Comparison of ENCODE assay signal across 13 cellular contexts in the genomic region with DNA sequence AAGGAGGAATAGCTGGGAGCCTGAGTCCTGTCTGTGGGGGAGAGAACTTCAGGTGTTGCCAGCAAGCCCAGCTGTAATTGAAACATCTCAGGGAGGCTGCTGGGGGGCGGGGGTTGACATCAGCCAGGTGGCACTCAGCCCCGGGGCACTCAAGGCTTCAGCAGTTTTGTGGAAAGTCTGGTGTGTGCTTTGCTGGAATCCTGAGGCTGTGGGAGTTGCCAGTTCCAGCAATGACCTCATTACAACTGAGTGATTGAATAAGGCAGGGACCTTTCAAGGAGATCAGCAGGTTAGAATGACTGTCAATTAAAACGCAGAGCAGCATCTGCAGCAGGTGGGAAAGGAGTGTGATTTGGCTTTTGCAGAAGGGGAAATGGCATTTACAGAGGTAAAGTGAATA.
DNase-seq lines count a peak whose midpoint lies in the region; ATAC-seq and TF ChIP-seq lines count a peak whose summit lies in the region.
"Had no signal": no experiment of that assay in that cellular context is flagged by ENCODE, and none has a peak within 500 bp of the region (broad histone marks: within the 10 kb centered on the region; RNA-seq: fewer than 3 reads in every experiment).

No MANE protein-coding gene starts in this region.

- H3K4me1 ChIP-seq in right cardiac atrium (ENCODE audit: control insufficient read depth, insufficient read depth, low read length): no peaks in the 10 kb centered on the region
- H3K4me1 ChIP-seq in tibial nerve: peaks cover 0 to 40% (median 4%) of the 10 kb centered on the region in 4 donors

- intact Hi-C loops in Right ventricle myocardium superior (cut with DNase I) (no loop called here), cardiac septum (cut with DNase I) (loop anchor here (10.0 kb wide), 1 partner anchor 343 kb away; no protein-coding TSS in a partner anchor), right cardiac atrium (cut with DNase I) (no loop called here)

- H3K27me3 ChIP-seq in right cardiac atrium (ENCODE audit: control insufficient read depth, insufficient read depth): no peaks in the 10 kb centered on the region
- no peaks in the 10 kb centered on the region for H3K27me3 ChIP-seq in tibial nerve

- TF ChIP-seq POLR2A in tibial nerve (IDR thresholded peaks at IDR 0.05): no peak

- ATAC-seq in Right ventricle myocardium superior (ENCODE audit: poor library complexity): peak; percentile 59
- ATAC-seq in right cardiac atrium: peak; percentile 33 to 49
- ATAC-seq: Panc1 had no signal

- no peak overlapping the region for H3K27ac ChIP-seq in right cardiac atrium (ENCODE audit: low read length)
- no peak overlapping the region for H3K27ac ChIP-seq in tibial nerve
- H3K27ac ChIP-seq: parathyroid adenoma had no signal

- DNase-seq in Right ventricle myocardium superior: no peak
- DNase-seq in cardiac septum (ENCODE audit: low spot score): no peak
- DNase-seq in NCI-H226: peak; percentile 49
- DNase-seq in right cardiac atrium: no peak
- no peak for DNase-seq in dermis blood vessel endothelial cell
- DNase-seq in SW 1271 (lab: John Stamatoyannopoulos, UW): no peak
- DNase-seq in iPS-NIHi7 (ENCODE audit: extremely low spot score): no peak
- DNase-seq in tibial nerve (ENCODE audit: low spot score in 2 of 2): no peak
- DNase-seq: activated CD8-positive, alpha-beta memory T cell treated with anti-CD3 and anti-CD28 coated beads, Interleukin-2, amount 50 U/mL, for 4 hours; activated naive CD8-positive, alpha-beta T cell treated with anti-CD3 and anti-CD28 coated beads, Interleukin-2, amount 10 ng/mL, durations not matched to agents 7 days and 5 days; midbrain had no signal

- H3K9me3 ChIP-seq in right cardiac atrium (ENCODE audit: control insufficient read depth, low read length) (no peaks in the 10 kb centered on the region), tibial nerve (no peaks in the 10 kb centered on the region)

- H3K4me3 ChIP-seq in right cardiac atrium (ENCODE audit: low read length) (no peak overlapping the region), tibial nerve (no peak overlapping the region)

- no peak for TF ChIP-seq EP300 in tibial nerve (IDR thresholded peaks at IDR 0.05)

- TF ChIP-seq CTCF in tibial nerve (IDR thresholded peaks at IDR 0.05): no peak

- H3K36me3 ChIP-seq in tibial nerve: no peaks in the 10 kb centered on the region

- 41% methylated on average over 3 of the region's 3 CpGs for whole genome bisulfite sequencing in right cardiac atrium
- 31 to 34% methylated on average over 3 of the region's 3 CpGs for WGBS in tibial nerve, 2 donors
